8 cellular contexts compared by ENCODE assay signal in the genomic region with DNA sequence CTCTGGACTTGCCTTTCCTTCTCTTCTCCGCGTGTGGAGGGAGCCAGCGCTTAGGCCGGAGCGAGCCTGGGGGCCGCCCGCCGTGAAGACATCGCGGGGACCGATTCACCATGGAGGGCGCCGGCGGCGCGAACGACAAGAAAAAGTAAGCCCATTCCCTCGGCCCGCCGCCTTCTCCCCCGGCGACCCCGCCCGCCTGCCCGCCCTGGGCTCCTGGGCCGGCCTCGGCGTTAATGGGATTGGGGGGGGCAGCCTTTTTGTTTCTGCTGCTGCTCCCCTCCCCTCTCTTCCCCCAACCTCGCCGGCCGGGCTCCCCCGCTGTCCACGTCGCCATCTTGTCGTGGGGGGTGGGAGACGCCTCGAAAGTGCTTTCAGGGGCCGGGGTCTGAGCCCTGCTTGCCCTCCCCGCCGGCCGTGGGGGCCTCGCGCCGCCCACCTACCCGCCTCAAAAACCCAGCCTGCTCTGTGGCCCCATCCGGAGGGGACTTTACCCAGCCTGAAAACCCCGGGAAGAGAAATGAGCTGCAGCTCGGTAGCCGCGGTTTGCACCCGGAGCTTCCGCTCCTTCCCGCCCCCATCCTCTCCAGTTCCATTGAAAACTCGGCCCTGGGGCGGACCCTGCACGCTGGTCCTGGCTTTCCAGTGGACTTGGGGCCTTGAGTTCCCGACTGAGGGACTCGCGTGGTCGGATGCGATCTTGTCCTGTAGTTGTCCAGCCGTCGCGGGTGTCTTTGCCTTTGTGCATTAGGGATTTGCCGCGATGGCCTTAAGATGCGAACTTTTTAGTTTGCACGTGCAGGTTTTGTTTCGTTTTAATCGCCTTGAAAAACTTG. TPM values are rescaled to one million over a fixed set of nuclear protein-coding genes. Genes with fewer than 3 reads are reported as not detected.
DNase-seq lines count a peak whose midpoint lies in the region; ATAC-seq and TF ChIP-seq lines count a peak whose summit lies in the region.

No MANE protein-coding gene starts in this region.

- H3K36me3 ChIP-seq in ES-I3 (ENCODE audit: insufficient read depth, low read length) (no peaks in the 10 kb centered on the region), smooth muscle cell (ENCODE audit: low read depth) (no peaks in the 10 kb centered on the region)

- no peaks in the 10 kb centered on the region for H3K27me3 Mint-ChIP-seq in MCF 10A (ENCODE audit: insufficient read depth, unreplicated experiment)
- peaks cover 2 to 16% (median 9%) of the 10 kb centered on the region in 3 donors for H3K27me3 Mint-ChIP-seq in immature natural killer cell (ENCODE audit: low read depth in 3 of 3)

- H3K9me3 ChIP-seq in ES-I3 (ENCODE audit: control insufficient read depth, insufficient read depth, low read length), result no peaks in the 10 kb centered on the region
- no peaks in the 10 kb centered on the region for H3K9me3 ChIP-seq in smooth muscle cell (replicated peaks; ENCODE audit: low read depth)

- H3K4me2 ChIP-seq in smooth muscle cell, result peak overlapping the region; percentile 93

- ATAC-seq in HG02623 (IDR thresholded peaks at IDR 0.05; ENCODE audit: unreplicated experiment), result peak; percentile 6

- H3K36me3 Mint-ChIP-seq in MCF 10A (ENCODE audit: insufficient read depth, unreplicated experiment), result peaks cover 5% of the 10 kb centered on the region
- H3K36me3 Mint-ChIP-seq in immature natural killer cell, result peaks cover 0 to 3% (median 0%) of the 10 kb centered on the region in 3 donors

- H3K4me3 Mint-ChIP-seq in MCF 10A (ENCODE audit: unreplicated experiment) (peak overlapping the region; percentile 95), immature natural killer cell (peak overlapping the region; percentile 90 to 98 (median 97))

- H3K9me3 Mint-ChIP-seq in MCF 10A (ENCODE audit: unreplicated experiment) (no peaks in the 10 kb centered on the region), immature natural killer cell (peaks cover 0 to 3% (median 0%) of the 10 kb centered on the region in 6 donors)

- POLR2A ChIA-PET in MCF 10A (lab: Yijun Ruan, JAX), result interaction anchor here (0.5 to 4.6 kb wide), 47 partner anchors 9 to 235 kb away, joined by 3 to 48 read pairs (median 5); partner anchors contain the start of gene SNAPC1

- peaks cover 14% of the 10 kb centered on the region for H3K4me1 ChIP-seq in ES-I3 (ENCODE audit: insufficient read depth, low read length)
- peaks cover 37% of the 10 kb centered on the region for H3K4me1 ChIP-seq in smooth muscle cell (ENCODE audit: low read depth)

- H3K27me3 ChIP-seq in smooth muscle cell (ENCODE audit: low read depth), result no peaks in the 10 kb centered on the region

- DNase-seq in NCI-H2029 treated with DMSO at 0.1 percent for 48 hours (lab: John Stamatoyannopoulos, UW) (peak; percentile 71), UCSD-AML1 (lab: John Stamatoyannopoulos, UW; ENCODE audit: unreplicated experiment) (peak; percentile 69), MCF 10A (ENCODE audit: unreplicated experiment) (peak; percentile 66), immature natural killer cell (peak; percentile 30 to 51 (median 41)), smooth muscle cell (lab: John Stamatoyannopoulos, UW; ENCODE audit: unreplicated experiment) (peak; percentile 52), NCI-H1048 (lab: John Stamatoyannopoulos, UW) (no peak)

- H3K4me3 ChIP-seq in smooth muscle cell, result peak overlapping the region; percentile 86

- H3K27ac ChIP-seq in smooth muscle cell (ENCODE audit: low read depth), result peak overlapping the region; percentile 94

- TF ChIP-seq CTCF in MCF 10A (IDR thresholded peaks at IDR 0.05; ENCODE audit: unreplicated experiment) (no peak), smooth muscle cell (IDR thresholded peaks at IDR 0.05; ENCODE audit: borderline replicate concordance, insufficient read depth, poor library complexity, severe bottlenecking) (no peak)

- peak overlapping the region; percentile 90 for H3K27ac Mint-ChIP-seq in MCF 10A (ENCODE audit: low read depth, unreplicated experiment)
- H3K27ac Mint-ChIP-seq in immature natural killer cell, result peak overlapping the region; percentile 88 to 97 (median 94)

- WGBS in smooth muscle cell (ENCODE audit: low lambda C conversion rate), result 1% methylated on average over 44 of the region's 70 CpGs

- H3K9ac ChIP-seq in ES-I3 (ENCODE audit: low read depth, low read length) (peak overlapping the region; percentile 99), smooth muscle cell (ENCODE audit: low read depth) (peak overlapping the region; percentile 93)

- intact Hi-C loops in MCF 10A (cut with micrococcal nuclease), result loop anchor here (1.0 to 5.0 kb wide), 5 partner anchors 54 to 225 kb away; no protein-coding TSS in a partner anchor

- BruUV-seq in MCF 10A (replicated peaks; lab: Mats Ljungman, UMichigan), result no TSS peak

- no peaks in the 10 kb centered on the region for H3F3A ChIP-seq in smooth muscle cell (ENCODE audit: low read depth)

- peaks cover 56% of the 10 kb centered on the region for H3K79me2 ChIP-seq in smooth muscle cell (ENCODE audit: low read depth)

- H4K20me1 ChIP-seq in smooth muscle cell (ENCODE audit: low read depth), result peaks cover 52% of the 10 kb centered on the region

- CTCF ChIA-PET in MCF 10A (lab: Yijun Ruan, JAX), result interaction anchor here (0.7 to 1.7 kb wide), 6 partner anchors 36 to 226 kb away, joined by 3 to 6 read pairs (median 4); no protein-coding TSS in a partner anchor

- H3K4me1 Mint-ChIP-seq in MCF 10A (ENCODE audit: insufficient read depth, unreplicated experiment), result peaks cover 32% of the 10 kb centered on the region
- H3K4me1 Mint-ChIP-seq in immature natural killer cell, result peaks cover 52 to 61% of the 10 kb centered on the region in 2 donors

- peak overlapping the region; percentile 18 for H2AFZ ChIP-seq in smooth muscle cell (ENCODE audit: low read depth)

RNA-seq across cellular contexts. Expression of gene HIF1A, which starts 0.6 kb away (rescaled TPM):
- total RNA-seq in MCF 10A (2022) (193 and 202 TPM in 2 replicates), smooth muscle cell (333 and 376 TPM in 2 replicates)
- polyA plus RNA-seq in immature natural killer cell (10 to 100 TPM; 28.7 to 62.2 (median 34.3) TPM), smooth muscle cell (140 and 152 TPM in 2 replicates)
